Comparison of ENCODE assay signal across 14 cellular contexts in genomic region chr1:43621861-43622260, GRCh38. TPM values are rescaled to one million over a fixed set of nuclear protein-coding genes. Genes with fewer than 3 reads are reported as not detected.
DNase-seq lines count a peak whose midpoint lies in the region; ATAC-seq and TF ChIP-seq lines count a peak whose summit lies in the region.
"Had no signal": no experiment of that assay in that cellular context is flagged by ENCODE, and none has a peak within 500 bp of the region (broad histone marks: within the 10 kb centered on the region; RNA-seq: fewer than 3 reads in every experiment).

No MANE protein-coding gene starts in this region.

- in situ Hi-C loops in GM23248 (cut with MboI): no loop called here

- no peak for TF ChIP-seq CTCF in breast epithelium (IDR thresholded peaks at IDR 0.05)
- no peak for TF ChIP-seq CTCF in MCF 10A (IDR thresholded peaks at IDR 0.05; ENCODE audit: unreplicated experiment)
- TF ChIP-seq CTCF in ovary (IDR thresholded peaks at IDR 0.05): no peak
- no peak for TF ChIP-seq CTCF in glutamatergic neuron (IDR thresholded peaks at IDR 0.05; ENCODE audit: partially characterized antibody, unreplicated experiment)

- H3K9me2 ChIP-seq in GM23248 (ENCODE audit: insufficient read depth): no peaks in the 10 kb centered on the region

- H3K36me3 Mint-ChIP-seq in MCF 10A (ENCODE audit: insufficient read depth, unreplicated experiment): peaks cover 8% of the 10 kb centered on the region
- H3K36me3 Mint-ChIP-seq in glutamatergic neuron (ENCODE audit: unreplicated experiment): no peaks in the 10 kb centered on the region

- no peak overlapping the region for H3K9ac ChIP-seq in GM23248

- H3K27ac ChIP-seq in breast epithelium (peak overlapping the region; percentile 55 to 56), layer of hippocampus (ENCODE audit: low read depth, low read length) (peak overlapping the region; percentile 18), ovary (peak overlapping the region; percentile 20 to 65), GM23248 (no peak overlapping the region)
- H3K27ac ChIP-seq: C4-2B, PC-9 had no signal

- no peaks in the 10 kb centered on the region for H3F3A ChIP-seq in GM23248 (ENCODE audit: insufficient read depth)

- no peaks in the 10 kb centered on the region for H4K20me1 ChIP-seq in GM23248 (ENCODE audit: insufficient read depth)

- H2AFZ ChIP-seq in GM23248: no peak overlapping the region
- H2AFZ ChIP-seq: PC-9 had no signal

- H3K36me3 ChIP-seq in breast epithelium (peaks cover 6% of the 10 kb centered on the region), ovary (no peaks in the 10 kb centered on the region), GM23248 (ENCODE audit: low read depth) (no peaks in the 10 kb centered on the region)

- intact Hi-C loops in breast epithelium (cut with DNase I; ENCODE audit: low total_unique reads): no loop called here
- intact Hi-C loops in MCF 10A (cut with micrococcal nuclease): no loop called here
- intact Hi-C loops in ovary (cut with DNase I): no loop called here
- intact Hi-C loops in cardiac septum (cut with DNase I): no loop called here

- ATAC-seq in GM21526 (IDR thresholded peaks at IDR 0.05; ENCODE audit: low FRiP score, unreplicated experiment): no peak

- no peak overlapping the region for H3K4me2 ChIP-seq in GM23248 (ENCODE audit: unreplicated experiment)
- H3K4me2 ChIP-seq: PC-9 had no signal

- H3K9me3 Mint-ChIP-seq in MCF 10A (ENCODE audit: unreplicated experiment) (no peaks in the 10 kb centered on the region), glutamatergic neuron (ENCODE audit: unreplicated experiment) (peaks cover 1% of the 10 kb centered on the region)

- POLR2A ChIA-PET in MCF 10A (lab: Yijun Ruan, JAX): interaction anchor here (0.9 kb wide), 1 partner anchor 92 kb away, joined by 3 read pairs; no protein-coding TSS in a partner anchor

- TF ChIP-seq POLR2A in breast epithelium (IDR thresholded peaks at IDR 0.05) (no peak), ovary (IDR thresholded peaks at IDR 0.05) (no peak)

- H3K27ac Mint-ChIP-seq in MCF 10A (ENCODE audit: low read depth, unreplicated experiment): no peak overlapping the region
- H3K27ac Mint-ChIP-seq in glutamatergic neuron (ENCODE audit: unreplicated experiment): no peak overlapping the region

- CTCF ChIA-PET in MCF 10A (lab: Yijun Ruan, JAX): no interaction called here

- DNase-seq in breast epithelium (ENCODE audit: low spot score in 2 of 2): no peak
- no peak for DNase-seq in MCF 10A (ENCODE audit: unreplicated experiment)
- peak in 2 of 5 donors; percentile 62 for DNase-seq in ovary
- DNase-seq in glutamatergic neuron: no peak
- DNase-seq in GM23248: no peak
- DNase-seq in cardiac septum (ENCODE audit: low spot score): no peak
- DNase-seq: KG1, NCI-H1092, NCI-H1694 treated with DMSO at 0.1 percent for 48 hours, NCI-H69 had no signal

- no peak overlapping the region for H3K4me3 Mint-ChIP-seq in MCF 10A (ENCODE audit: unreplicated experiment)
- H3K4me3 Mint-ChIP-seq in glutamatergic neuron (ENCODE audit: unreplicated experiment): no peak overlapping the region

- H3K27me3 ChIP-seq in breast epithelium (no peaks in the 10 kb centered on the region), layer of hippocampus (ENCODE audit: control insufficient read depth, insufficient read depth, low read length) (no peaks in the 10 kb centered on the region), ovary (no peaks in the 10 kb centered on the region), GM23248 (replicated peaks; ENCODE audit: insufficient read depth) (no peaks in the 10 kb centered on the region)

- no peaks in the 10 kb centered on the region for H3K79me2 ChIP-seq in GM23248 (ENCODE audit: insufficient read depth)

- H3K4me1 ChIP-seq in breast epithelium (no peaks in the 10 kb centered on the region), ovary (ENCODE audit: insufficient read depth) (peaks cover 13% of the 10 kb centered on the region), GM23248 (ENCODE audit: insufficient read depth) (no peaks in the 10 kb centered on the region)

- BruUV-seq in MCF 10A (replicated peaks; lab: Mats Ljungman, UMichigan): no TSS peak

- WGBS in ovary, 3 donors: 21 to 61% (median 31%) methylated on average over 18 of the region's 18 CpGs
- WGBS in GM23248 (ENCODE audit: low coverage in 1 of 2, low lambda C conversion rate in 2 of 2, missing lambda C conversion rate in 2 of 2), 2 experiments: 91 to 99% methylated on average over 14 to 18 of the region's 18 CpGs

- H3K4me3 ChIP-seq in breast epithelium: no peak overlapping the region
- H3K4me3 ChIP-seq in ovary: no peak overlapping the region
- H3K4me3 ChIP-seq in GM23248: no peak overlapping the region
- H3K4me3 ChIP-seq: PC-9 had no signal

- H3K27me3 Mint-ChIP-seq in MCF 10A (ENCODE audit: insufficient read depth, unreplicated experiment): no peaks in the 10 kb centered on the region
- H3K27me3 Mint-ChIP-seq in glutamatergic neuron (ENCODE audit: unreplicated experiment): peaks cover 4% of the 10 kb centered on the region

- no peaks in the 10 kb centered on the region for H3K9me3 ChIP-seq in breast epithelium
- no peaks in the 10 kb centered on the region for H3K9me3 ChIP-seq in ovary
- no peaks in the 10 kb centered on the region for H3K9me3 ChIP-seq in GM23248 (ENCODE audit: low read depth)

- no peaks in the 10 kb centered on the region for H3K4me1 Mint-ChIP-seq in MCF 10A (ENCODE audit: insufficient read depth, unreplicated experiment)
- peaks cover 1% of the 10 kb centered on the region for H3K4me1 Mint-ChIP-seq in glutamatergic neuron (ENCODE audit: low read depth, unreplicated experiment)

- no peak for TF ChIP-seq EP300 in ovary (IDR thresholded peaks at IDR 0.05)

RNA-seq across cellular contexts. Expression of gene KDM4A, which starts 28.1 kb away (rescaled TPM):
- total RNA-seq in breast epithelium: 10 to 100 TPM; 28.6 to 46.1 (median 35.1) TPM
- total RNA-seq in MCF 10A (2022): 42.5 and 48.1 TPM in 2 replicates
- total RNA-seq in ovary: 10 to 100 TPM; 23.1 to 48.5 (median 34.3) TPM
- 10 to 100 TPM; 16.5 to 42.8 TPM for polyA plus RNA-seq in ovary
- total RNA-seq in glutamatergic neuron (ENCODE audit: unreplicated experiment): 112 TPM
- 23.7 and 26.3 TPM in 2 replicates for total RNA-seq in GM23248 (2014; rRNA removed; shearing (Covaris generic))
- polyA plus RNA-seq in GM23248 (2016; fragmentation: Nextera tagmentation; extraction: Ambion mirVana): 20.7 and 22.3 TPM in 2 replicates
- 19.8 TPM for total RNA-seq in cardiac septum
